ENCODE assay signal across 1 cellular context in genomic region chr7:137975768-137976167, GRCh38.
TF ChIP-seq lines count a peak whose summit lies in the region.

No MANE protein-coding gene starts in this region.

TF ChIP-seq in WTC11, 78 proteins besides CTCF, POLR2A, EP300 and RAD21 (continued from another document):
- TF ChIP-seq, protein P1, sequence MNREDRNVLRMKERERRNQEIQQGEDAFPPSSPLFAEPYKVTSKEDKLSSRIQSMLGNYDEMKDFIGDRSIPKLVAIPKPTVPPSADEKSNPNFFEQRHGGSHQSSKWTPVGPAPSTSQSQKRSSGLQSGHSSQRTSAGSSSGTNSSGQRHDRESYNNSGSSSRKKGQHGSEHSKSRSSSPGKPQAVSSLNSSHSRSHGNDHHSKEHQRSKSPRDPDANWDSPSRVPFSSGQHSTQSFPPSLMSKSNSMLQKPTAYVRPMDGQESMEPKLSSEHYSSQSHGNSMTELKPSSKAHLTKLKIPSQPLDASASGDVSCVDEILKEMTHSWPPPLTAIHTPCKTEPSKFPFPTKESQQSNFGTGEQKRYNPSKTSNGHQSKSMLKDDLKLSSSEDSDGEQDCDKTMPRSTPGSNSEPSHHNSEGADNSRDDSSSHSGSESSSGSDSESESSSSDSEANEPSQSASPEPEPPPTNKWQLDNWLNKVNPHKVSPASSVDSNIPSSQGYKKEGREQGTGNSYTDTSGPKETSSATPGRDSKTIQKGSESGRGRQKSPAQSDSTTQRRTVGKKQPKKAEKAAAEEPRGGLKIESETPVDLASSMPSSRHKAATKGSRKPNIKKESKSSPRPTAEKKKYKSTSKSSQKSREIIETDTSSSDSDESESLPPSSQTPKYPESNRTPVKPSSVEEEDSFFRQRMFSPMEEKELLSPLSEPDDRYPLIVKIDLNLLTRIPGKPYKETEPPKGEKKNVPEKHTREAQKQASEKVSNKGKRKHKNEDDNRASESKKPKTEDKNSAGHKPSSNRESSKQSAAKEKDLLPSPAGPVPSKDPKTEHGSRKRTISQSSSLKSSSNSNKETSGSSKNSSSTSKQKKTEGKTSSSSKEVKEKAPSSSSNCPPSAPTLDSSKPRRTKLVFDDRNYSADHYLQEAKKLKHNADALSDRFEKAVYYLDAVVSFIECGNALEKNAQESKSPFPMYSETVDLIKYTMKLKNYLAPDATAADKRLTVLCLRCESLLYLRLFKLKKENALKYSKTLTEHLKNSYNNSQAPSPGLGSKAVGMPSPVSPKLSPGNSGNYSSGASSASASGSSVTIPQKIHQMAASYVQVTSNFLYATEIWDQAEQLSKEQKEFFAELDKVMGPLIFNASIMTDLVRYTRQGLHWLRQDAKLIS (CRISPR knock-in tag; IDR thresholded peaks at IDR 0.05; ENCODE audit: borderline replicate concordance), result no peak
- TF ChIP-seq, protein P2, sequence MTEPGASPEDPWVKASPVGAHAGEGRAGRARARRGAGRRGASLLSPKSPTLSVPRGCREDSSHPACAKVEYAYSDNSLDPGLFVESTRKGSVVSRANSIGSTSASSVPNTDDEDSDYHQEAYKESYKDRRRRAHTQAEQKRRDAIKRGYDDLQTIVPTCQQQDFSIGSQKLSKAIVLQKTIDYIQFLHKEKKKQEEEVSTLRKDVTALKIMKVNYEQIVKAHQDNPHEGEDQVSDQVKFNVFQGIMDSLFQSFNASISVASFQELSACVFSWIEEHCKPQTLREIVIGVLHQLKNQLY (CRISPR knock-in tag; IDR thresholded peaks at IDR 0.05), result no peak
- TF ChIP-seq ZNF512 (CRISPR knock-in tag; IDR thresholded peaks at IDR 0.05; ENCODE audit: borderline replicate concordance) (no peak), ZNF219 (CRISPR knock-in tag; IDR thresholded peaks at IDR 0.05; ENCODE audit: borderline replicate concordance) (no peak)
TF ChIP-seq in WTC11: peak in this region for 0.
